In genomic region chr3:54691230-54691900, GRCh38 we compare ENCODE assay signal across 17 cellular contexts.
DNase-seq lines count a peak whose midpoint lies in the region; ATAC-seq and TF ChIP-seq lines count a peak whose summit lies in the region.
"Had no signal": no experiment of that assay in that cellular context is flagged by ENCODE, and none has a peak within 500 bp of the region (broad histone marks: within the 10 kb centered on the region; RNA-seq: fewer than 3 reads in every experiment).

No MANE protein-coding gene starts in this region.

- TF ChIP-seq CTCF in right atrium auricular region (IDR thresholded peaks at IDR 0.05) (no peak), brain microvascular endothelial cell (IDR thresholded peaks at IDR 0.05; ENCODE audit: low read depth, low read length, missing control alignments) (no peak), type B pancreatic cell (conservative IDR thresholded peaks at IDR 0.05) (no peak), body of pancreas (IDR thresholded peaks at IDR 0.05) (no peak)

- no peaks in the 10 kb centered on the region for H3K9me3 ChIP-seq in right atrium auricular region
- H3K9me3 ChIP-seq in body of pancreas, result no peaks in the 10 kb centered on the region
- H3K9me3 ChIP-seq: gastrocnemius medialis, SJCRH30, upper lobe of left lung had no signal

- no peak for TF ChIP-seq POLR2A in body of pancreas (IDR thresholded peaks at IDR 0.05)

- peak; percentile 63 for DNase-seq in Right ventricle myocardium inferior (ENCODE audit: missing footprints)
- no peak for DNase-seq in right atrium auricular region (ENCODE audit: low spot score)
- DNase-seq in brain microvascular endothelial cell, result peak; percentile 11
- peak; percentile 28 for DNase-seq in left kidney (ENCODE audit: low read depth, low spot score)
- no peak for DNase-seq in type B pancreatic cell (ENCODE audit: extremely low spot score, unreplicated experiment)
- no peak for DNase-seq in NCI-H1105 (lab: John Stamatoyannopoulos, UW)
- DNase-seq in NCI-H2029 (lab: John Stamatoyannopoulos, UW), result no peak
- no peak for DNase-seq in body of pancreas
- DNase-seq: DMS79 treated with DMSO at 0.1 percent for 48 hours, gastrocnemius medialis, MM.1S, NCI-H1930, nephron progenitor cell, upper lobe of left lung had no signal

- H3K27me3 ChIP-seq in right atrium auricular region (no peaks in the 10 kb centered on the region), brain microvascular endothelial cell (replicated peaks) (no peaks in the 10 kb centered on the region), body of pancreas (no peaks in the 10 kb centered on the region)
- H3K27me3 ChIP-seq: gastrocnemius medialis, SJCRH30, upper lobe of left lung had no signal

- H3K4me1 Mint-ChIP-seq in type B pancreatic cell (ENCODE audit: unreplicated experiment), result peaks cover 11% of the 10 kb centered on the region

- no peak overlapping the region for H3K27ac ChIP-seq in right atrium auricular region
- no peak overlapping the region for H3K27ac ChIP-seq in brain microvascular endothelial cell
- no peak overlapping the region for H3K27ac ChIP-seq in body of pancreas
- H3K27ac ChIP-seq: gastrocnemius medialis, SJCRH30, upper lobe of left lung had no signal

- intact Hi-C loops in Right ventricle myocardium inferior (cut with DNase I), result no loop called here
- intact Hi-C loops in body of pancreas (cut with DNase I), result no loop called here

- peak overlapping the region; percentile 1 for H3K27ac Mint-ChIP-seq in type B pancreatic cell
- H3K27ac Mint-ChIP-seq: nephron progenitor cell; stimulated activated naive CD8-positive, alpha-beta T cell treated with anti-CD3 and anti-CD28 coated beads, Interleukin-15, Interleukin-2, amounts not matched to agents 100 ng/mL and 50 ng/mL, for 24 hours had no signal

- ATAC-seq in Right ventricle myocardium inferior (peak; percentile 70), body of pancreas (no peak)
- ATAC-seq: activated CD4-positive, CD25-positive, alpha-beta regulatory T cell treated with anti-CD3 and anti-CD28 coated beads, Interleukin-2, amount 50 U/mL, for 24 hours; gastrocnemius medialis had no signal

- no peak overlapping the region for H3K4me3 ChIP-seq in right atrium auricular region
- H3K4me3 ChIP-seq in brain microvascular endothelial cell (ENCODE audit: low read depth, low read length), result no peak overlapping the region
- no peak overlapping the region for H3K4me3 ChIP-seq in body of pancreas
- H3K4me3 ChIP-seq: gastrocnemius medialis, SJCRH30, upper lobe of left lung had no signal

- H3K36me3 Mint-ChIP-seq in type B pancreatic cell, result no peaks in the 10 kb centered on the region

- no peaks in the 10 kb centered on the region for H3K4me1 ChIP-seq in right atrium auricular region
- H3K4me1 ChIP-seq in body of pancreas, result no peaks in the 10 kb centered on the region
- H3K4me1 ChIP-seq: gastrocnemius medialis, SJCRH30, upper lobe of left lung had no signal

- no peak overlapping the region for H3K4me3 Mint-ChIP-seq in type B pancreatic cell
- H3K4me3 Mint-ChIP-seq: nephron progenitor cell; stimulated activated naive CD8-positive, alpha-beta T cell treated with anti-CD3 and anti-CD28 coated beads, Interleukin-15, Interleukin-2, amounts not matched to agents 100 ng/mL and 50 ng/mL, for 24 hours had no signal

- in situ Hi-C loops in brain microvascular endothelial cell (cut with HindIII; ENCODE audit: low pct_ligation_motif_present, low sequenced_read_pairs), result no loop called here

- H3K36me3 ChIP-seq in right atrium auricular region (no peaks in the 10 kb centered on the region), brain microvascular endothelial cell (replicated peaks) (no peaks in the 10 kb centered on the region), body of pancreas (replicated peaks in 1 of 2; ENCODE audit: insufficient read depth in 1 of 2, low read depth in 2 of 2) (no peaks in the 10 kb centered on the region)
- H3K36me3 ChIP-seq: gastrocnemius medialis, SJCRH30, upper lobe of left lung had no signal

- peaks cover 5% of the 10 kb centered on the region for H3K27me3 Mint-ChIP-seq in type B pancreatic cell
- H3K27me3 Mint-ChIP-seq: stimulated activated naive CD8-positive, alpha-beta T cell treated with anti-CD3 and anti-CD28 coated beads, Interleukin-15, Interleukin-2, amounts not matched to agents 100 ng/mL and 50 ng/mL, for 24 hours had no signal

- H3K9me3 Mint-ChIP-seq in type B pancreatic cell, result peaks cover 9% of the 10 kb centered on the region
- H3K9me3 Mint-ChIP-seq: nephron progenitor cell; stimulated activated naive CD8-positive, alpha-beta T cell treated with anti-CD3 and anti-CD28 coated beads, Interleukin-15, Interleukin-2, amounts not matched to agents 100 ng/mL and 50 ng/mL, for 24 hours had no signal

- WGBS in body of pancreas, 2 donors, result 50% methylated on average over 2 of the region's 2 CpGs

Comparison
In these comparisons a context has a peak if more than half of its experiments do, and no peak if none do; other contexts are left out.
1. DNase-seq: peak in Right ventricle myocardium inferior (single experiment), brain microvascular endothelial cell (single experiment) and left kidney (single experiment); none in right atrium auricular region (single experiment), type B pancreatic cell (single experiment), NCI-H1105 (single experiment), NCI-H2029 (single experiment) and body of pancreas (0 of 4).